Comparison of ENCODE assay signal across 23 cellular contexts in genomic region chrX:132610536-132610935, GRCh38.
DNase-seq lines count a peak whose midpoint lies in the region; ATAC-seq, FAIRE-seq and TF ChIP-seq lines count a peak whose summit lies in the region.
"Had no signal": no experiment of that assay in that cellular context is flagged by ENCODE, and none has a peak within 500 bp of the region (broad histone marks: within the 10 kb centered on the region; RNA-seq: fewer than 3 reads in every experiment).

No MANE protein-coding gene starts in this region.

- H3K27me3 Mint-ChIP-seq in endodermal cell (ENCODE audit: insufficient read depth): no peaks in the 10 kb centered on the region
- H3K27me3 Mint-ChIP-seq: CD4-positive, alpha-beta memory T cell had no signal

- H3K4me3 ChIP-seq in endodermal cell (ENCODE audit: low read length) (no peak overlapping the region), trophoblast cell (ENCODE audit: low read depth, low read length) (no peak overlapping the region), body of pancreas (no peak overlapping the region)
- H3K4me3 ChIP-seq: BLaER1 had no signal

- 83 to 90% methylated on average over 2 to 4 of the region's 4 CpGs for WGBS in endodermal cell (ENCODE audit: insufficient coverage in 1 of 2, insufficient read length in 1 of 2), 2 experiments
- no CpG with 5 or more reads among the region's 4 CpGs for WGBS in trophoblast cell (ENCODE audit: extremely low coverage, insufficient coverage, insufficient read length)
- 83 to 91% methylated on average over 4 of the region's 4 CpGs for WGBS in body of pancreas, 2 donors

- DNase-seq in GM19239 (ENCODE audit: insufficient read length, low spot score) (no peak), endodermal cell (no peak), trophoblast cell (peak; percentile 60 to 87), DMS114 treated with DMSO at 0.1 percent for 48 hours (lab: John Stamatoyannopoulos, UW; ENCODE audit: unreplicated experiment) (no peak), DMS 273 treated with DMSO at 0.1 percent for 48 hours (lab: John Stamatoyannopoulos, UW) (no peak), body of pancreas (no peak)
- DNase-seq: 8988T; ACHN; BE2C; C1 segment of cervical spinal cord; Calu3; CD4-positive, alpha-beta memory T cell; CD4-positive, CD25-positive, alpha-beta regulatory T cell; CD8-positive, alpha-beta memory T cell; COR-L47; DMS79 treated with DMSO at 0.1 percent for 48 hours; GF-D8 had no signal

- no peak overlapping the region for H2BK12ac ChIP-seq in trophoblast cell (ENCODE audit: low read length)

- H3K79me1 ChIP-seq in trophoblast cell (ENCODE audit: low read length): no peaks in the 10 kb centered on the region

- no peak overlapping the region for H3K27ac ChIP-seq in endodermal cell (ENCODE audit: low read depth, low read length)
- no peak overlapping the region for H3K27ac ChIP-seq in trophoblast cell (ENCODE audit: low read depth, low read length)
- no peak overlapping the region for H3K27ac ChIP-seq in body of pancreas
- H3K27ac ChIP-seq: BLaER1 had no signal

- intact Hi-C loops in body of pancreas (cut with DNase I): no loop called here

- no peak overlapping the region for H4K91ac ChIP-seq in trophoblast cell (ENCODE audit: low read depth, low read length)

- no peak overlapping the region for H3K14ac ChIP-seq in trophoblast cell (ENCODE audit: low read length)

- no peak for ATAC-seq in body of pancreas

- H3K4me2 ChIP-seq in trophoblast cell (ENCODE audit: low read length): no peak overlapping the region
- H3K4me2 ChIP-seq: BLaER1 had no signal

- H3K27me3 ChIP-seq in endodermal cell (ENCODE audit: control insufficient read depth, insufficient read depth, low read length, poor library complexity, severe bottlenecking): no peaks in the 10 kb centered on the region
- no peaks in the 10 kb centered on the region for H3K27me3 ChIP-seq in trophoblast cell (ENCODE audit: insufficient read depth, low read length)
- no peaks in the 10 kb centered on the region for H3K27me3 ChIP-seq in body of pancreas
- H3K27me3 ChIP-seq: BE2C had no signal

- no peak overlapping the region for H2BK120ac ChIP-seq in trophoblast cell (ENCODE audit: insufficient read depth, low read length, poor library complexity)

- H3K9me3 Mint-ChIP-seq in endodermal cell: no peaks in the 10 kb centered on the region
- H3K9me3 Mint-ChIP-seq: CD4-positive, alpha-beta memory T cell; CD8-positive, alpha-beta memory T cell had no signal

- H3K36me3 ChIP-seq in endodermal cell (ENCODE audit: control insufficient read depth, insufficient read depth, low read length) (no peaks in the 10 kb centered on the region), trophoblast cell (ENCODE audit: control insufficient read depth in 1 of 2, insufficient read depth in 2 of 2, low read length in 2 of 2) (no peaks in the 10 kb centered on the region), body of pancreas (replicated peaks in 1 of 2; ENCODE audit: insufficient read depth in 1 of 2, low read depth in 2 of 2) (no peaks in the 10 kb centered on the region)
- H3K36me3 ChIP-seq: BE2C, BLaER1 had no signal

- H2AK5ac ChIP-seq in trophoblast cell (ENCODE audit: low read length): no peak overlapping the region

- no peak overlapping the region for H4K12ac ChIP-seq in trophoblast cell (ENCODE audit: low read depth, low read length)

- no peak for TF ChIP-seq CTCF in endodermal cell (conservative IDR thresholded peaks at IDR 0.05)
- no peak for TF ChIP-seq CTCF in body of pancreas (IDR thresholded peaks at IDR 0.05)

- H3K4me1 ChIP-seq in endodermal cell (ENCODE audit: control insufficient read depth, insufficient read depth, low read length) (peaks cover 3% of the 10 kb centered on the region), trophoblast cell (ENCODE audit: control insufficient read depth in 1 of 2, insufficient read depth in 2 of 2, low read length in 2 of 2) (no peaks in the 10 kb centered on the region), body of pancreas (no peaks in the 10 kb centered on the region)
- H3K4me1 ChIP-seq: BE2C, BLaER1 had no signal

- no peaks in the 10 kb centered on the region for H3K36me3 Mint-ChIP-seq in endodermal cell (ENCODE audit: low read depth)
- H3K36me3 Mint-ChIP-seq: CD14-positive monocyte; CD4-positive, alpha-beta memory T cell; CD4-positive, CD25-positive, alpha-beta regulatory T cell; CD8-positive, alpha-beta memory T cell had no signal

- H2AFZ ChIP-seq in trophoblast cell (ENCODE audit: insufficient read depth, low read length, poor library complexity): no peak overlapping the region

- no peak overlapping the region for H3K18ac ChIP-seq in trophoblast cell (ENCODE audit: low read length)

- H3K4me3 Mint-ChIP-seq in endodermal cell: no peak overlapping the region
- H3K4me3 Mint-ChIP-seq: CD14-positive monocyte; CD4-positive, alpha-beta memory T cell; CD4-positive, CD25-positive, alpha-beta regulatory T cell; CD8-positive, alpha-beta memory T cell had no signal

- no peak overlapping the region for H3K23ac ChIP-seq in trophoblast cell (ENCODE audit: low read length)

- FAIRE-seq in GM19239 (lab: Jason Lieb, UNC): peak; percentile 21
- FAIRE-seq: A204.1, D721Med, G401.6, GM12891 had no signal

- H3K9me3 ChIP-seq in endodermal cell (ENCODE audit: control insufficient read depth, low read length) (no peaks in the 10 kb centered on the region), trophoblast cell (ENCODE audit: insufficient read depth, low read depth, low read length) (no peaks in the 10 kb centered on the region), body of pancreas (no peaks in the 10 kb centered on the region)
- H3K9me3 ChIP-seq: BE2C, BLaER1 had no signal

- H3K4me1 Mint-ChIP-seq in endodermal cell: peaks cover 18% of the 10 kb centered on the region
- H3K4me1 Mint-ChIP-seq: CD14-positive monocyte; CD4-positive, alpha-beta memory T cell; CD4-positive, CD25-positive, alpha-beta regulatory T cell; CD8-positive, alpha-beta memory T cell had no signal

- no peak overlapping the region for H4K8ac ChIP-seq in trophoblast cell (ENCODE audit: low read depth, low read length)

- H3K4ac ChIP-seq in trophoblast cell (ENCODE audit: low read depth, low read length): no peak overlapping the region

- no peak for TF ChIP-seq POLR2A in body of pancreas (IDR thresholded peaks at IDR 0.05)

- no peak overlapping the region for H3K9ac ChIP-seq in endodermal cell (ENCODE audit: extremely low read depth, low read length, poor library complexity, severe bottlenecking)
- no peak overlapping the region for H3K9ac ChIP-seq in trophoblast cell (ENCODE audit: low read length)
- H3K9ac ChIP-seq: BLaER1 had no signal

- H3K27ac Mint-ChIP-seq in endodermal cell: peak overlapping the region; percentile 2
- H3K27ac Mint-ChIP-seq: CD14-positive monocyte; CD4-positive, CD25-positive, alpha-beta regulatory T cell; CD8-positive, alpha-beta memory T cell had no signal

- no peak overlapping the region for H2BK5ac ChIP-seq in trophoblast cell (ENCODE audit: low read depth, low read length, poor library complexity)

- H3K79me2 ChIP-seq in trophoblast cell (ENCODE audit: control insufficient read depth, insufficient read depth, low read length, poor library complexity): no peaks in the 10 kb centered on the region

Comparison
In these comparisons a context has a peak if more than half of its experiments do, and no peak if none do; other contexts are left out.
1. DNase-seq: peak in trophoblast cell (2 of 2); none in GM19239 (single experiment), endodermal cell (single experiment), DMS114 treated with DMSO at 0.1 percent for 48 hours (single experiment), DMS 273 treated with DMSO at 0.1 percent for 48 hours (single experiment) and body of pancreas (0 of 4).